Comparison of ENCODE assay signal across 8 cellular contexts in the genomic region with DNA sequence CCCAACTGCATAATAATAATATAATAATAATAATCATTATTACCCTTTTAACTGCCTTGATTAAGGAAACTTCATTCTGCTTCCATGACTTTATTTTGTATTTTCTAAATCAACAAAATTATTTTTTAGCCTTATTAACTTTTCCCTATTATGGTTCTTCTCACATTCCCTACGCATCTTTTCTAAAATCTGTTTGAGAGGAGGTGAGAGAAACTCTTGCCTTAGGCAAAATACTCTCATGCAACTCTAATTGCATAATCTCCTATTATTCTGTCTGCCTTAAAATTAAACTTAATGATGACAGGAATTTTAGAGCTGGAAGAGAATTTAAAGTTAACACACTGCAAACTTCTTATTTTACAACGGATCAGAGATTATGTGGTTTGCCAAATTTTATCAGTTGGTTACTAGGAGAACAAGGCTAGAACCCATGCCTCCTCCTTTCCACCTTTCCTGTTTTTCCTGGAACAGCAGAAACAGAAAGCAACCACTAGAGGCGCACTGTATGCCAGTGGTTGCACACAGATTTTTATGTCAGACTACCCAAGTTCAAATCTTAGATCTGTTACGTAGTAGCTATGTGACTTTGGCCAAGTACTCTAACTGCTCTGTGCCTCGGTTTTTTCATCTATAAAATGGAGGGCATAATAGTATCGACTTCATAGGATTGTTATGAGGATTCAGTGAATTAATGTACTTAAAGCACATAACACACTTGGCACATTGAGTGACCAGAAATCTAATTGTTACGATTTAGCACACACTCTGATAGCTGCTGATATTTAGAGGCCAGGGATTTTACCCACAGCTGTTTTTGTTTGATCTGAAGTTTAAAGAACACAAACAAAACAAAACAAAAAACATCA. TPM values are rescaled to one million over a fixed set of nuclear protein-coding genes. Genes with fewer than 3 reads are reported as not detected.
DNase-seq lines count a peak whose midpoint lies in the region; ATAC-seq and TF ChIP-seq lines count a peak whose summit lies in the region.

No MANE protein-coding gene starts in this region.

- no peak overlapping the region for H3K4me3 ChIP-seq in GM12864 (ENCODE audit: low read depth, low read length)
- no peak overlapping the region for H3K4me3 ChIP-seq in endodermal cell (ENCODE audit: low read length)
- no peak overlapping the region for H3K4me3 ChIP-seq in retinal pigment epithelial cell (ENCODE audit: low read length)

- no peaks in the 10 kb centered on the region for H3K36me3 Mint-ChIP-seq in endodermal cell (ENCODE audit: low read depth)

- H3K27me3 Mint-ChIP-seq in endodermal cell (ENCODE audit: insufficient read depth) = no peaks in the 10 kb centered on the region

- 27 to 34% methylated on average over 5 to 6 of the region's 7 CpGs for WGBS in endodermal cell (ENCODE audit: insufficient coverage in 1 of 2, insufficient read length in 1 of 2), 2 experiments

- no peaks in the 10 kb centered on the region for H3K27me3 ChIP-seq in endodermal cell (ENCODE audit: control insufficient read depth, insufficient read depth, low read length, poor library complexity, severe bottlenecking)

- H3K9me3 ChIP-seq in endodermal cell (ENCODE audit: control insufficient read depth, low read length) = no peaks in the 10 kb centered on the region

- no peaks in the 10 kb centered on the region for H3K36me3 ChIP-seq in endodermal cell (ENCODE audit: control insufficient read depth, insufficient read depth, low read length)

- no peak overlapping the region for H3K9ac ChIP-seq in endodermal cell (ENCODE audit: extremely low read depth, low read length, poor library complexity, severe bottlenecking)

- TF ChIP-seq CTCF in GM12864 (IDR thresholded peaks at IDR 0.05; ENCODE audit: low read depth, low read length, missing control alignments) (peak; percentile 85), endodermal cell (conservative IDR thresholded peaks at IDR 0.05) (peak; percentile 60), retinal pigment epithelial cell (conservative IDR thresholded peaks at IDR 0.05; ENCODE audit: low read depth, low read length) (peak; percentile 93)

- H3K4me3 Mint-ChIP-seq in endodermal cell = no peak overlapping the region

- ATAC-seq in GM21447 (IDR thresholded peaks at IDR 0.05; ENCODE audit: unreplicated experiment) = no peak
- ATAC-seq in HG03457 (IDR thresholded peaks at IDR 0.05; ENCODE audit: unreplicated experiment) = no peak

- no peak overlapping the region for H3K27ac Mint-ChIP-seq in endodermal cell

- H3K4me1 Mint-ChIP-seq in endodermal cell = no peaks in the 10 kb centered on the region

- H3K27ac ChIP-seq in endodermal cell (ENCODE audit: low read depth, low read length) = no peak overlapping the region

- H3K4me1 ChIP-seq in endodermal cell (ENCODE audit: control insufficient read depth, insufficient read depth, low read length) = no peaks in the 10 kb centered on the region

- DNase-seq in Ammon's horn (ENCODE audit: low spot score) (peak; percentile 17), GM12864 (ENCODE audit: low read depth) (no peak), NCI-H69 (lab: John Stamatoyannopoulos, UW) (peak; percentile 79), endodermal cell (no peak), retinal pigment epithelial cell (ENCODE audit: low read depth) (no peak)
- no peak for DNase-seq in NK-92 treated with Interleukin-12 subunit alpha and Interleukin-12 subunit beta, amount 100 ng/mL, for 24 hours (lab: John Stamatoyannopoulos, UW)

- H3K9me3 Mint-ChIP-seq in endodermal cell = no peaks in the 10 kb centered on the region

RNA-seq across cellular contexts. Expression of gene BRMS1L, which starts 4.4 kb away (rescaled TPM):
- total RNA-seq in endodermal cell = 1 to 10 TPM; 9.0 to 9.4 TPM
- polyA plus RNA-seq in endodermal cell (2013, experiment 1 of 2) = 14.6 TPM
- polyA plus RNA-seq in endodermal cell (2013, experiment 2 of 2) = 14.0 TPM

RNA-seq across cellular contexts. Expression of gene RALGAPA1, which starts 12.7 kb away (rescaled TPM):
- total RNA-seq in endodermal cell = 10 to 100 TPM; 31.2 to 36.3 TPM
- 15.6 TPM for polyA plus RNA-seq in endodermal cell (2013, experiment 1 of 2)
- 17.0 TPM for polyA plus RNA-seq in endodermal cell (2013, experiment 2 of 2)

Comparison
In these comparisons a context has a peak if more than half of its experiments do, and no peak if none do; other contexts are left out.
1. DNase-seq: peak in Ammon's horn (single experiment) and NCI-H69 (single experiment); none in GM12864 (single experiment), endodermal cell (single experiment), retinal pigment epithelial cell (single experiment) and NK-92 treated with Interleukin-12 subunit alpha and Interleukin-12 subunit beta, amount 100 ng/mL, for 24 hours (single experiment).
2. Peak in every context shown above with its lines, with median percentiles within 50 percentile points of each other: CTCF ChIP-seq.